In the genomic region with DNA sequence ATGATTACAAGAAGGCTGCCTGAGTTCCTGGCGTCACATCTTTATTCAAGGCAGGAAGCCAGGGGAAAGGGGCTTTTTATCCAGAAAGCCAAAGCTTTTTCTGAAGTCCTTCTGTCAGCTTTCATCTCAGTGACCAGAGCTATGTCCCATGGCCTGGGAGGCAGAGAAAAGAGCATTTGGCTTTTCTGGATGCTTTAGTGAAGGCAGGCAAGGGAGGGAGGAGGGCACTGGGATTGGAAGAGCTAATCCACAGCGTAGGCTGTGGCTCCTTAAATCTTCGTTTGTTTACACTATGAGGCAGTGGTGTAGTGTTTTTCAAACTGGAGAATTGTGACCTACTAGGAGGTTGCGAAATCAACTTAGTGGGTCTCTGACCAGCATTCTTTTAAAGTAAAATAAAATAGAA, we compare ENCODE assay signal across 12 cellular contexts. TPM values are rescaled to one million over a fixed set of nuclear protein-coding genes. Genes with fewer than 3 reads are reported as not detected.
DNase-seq lines count a peak whose midpoint lies in the region; ATAC-seq and TF ChIP-seq lines count a peak whose summit lies in the region.
"Had no signal": no experiment of that assay in that cellular context is flagged by ENCODE, and none has a peak within 500 bp of the region (broad histone marks: within the 10 kb centered on the region; RNA-seq: fewer than 3 reads in every experiment).

No MANE protein-coding gene starts in this region.

- CTCF ChIA-PET in HCT116 (lab: Charles Lee): interaction anchor here (1.3 kb wide), 1 partner anchor 57 kb away, joined by 4 read pairs; no protein-coding TSS in a partner anchor

- H3K9me3 ChIP-seq in HCT116 (ENCODE audit: control insufficient read depth in 1 of 2, insufficient read depth in 1 of 2, low read depth in 1 of 2, low read length in 2 of 2) (peaks cover 4 to 9% of the 10 kb centered on the region in 2 experiments; a peak in 3 of 4 replicates), stomach (peaks cover 0 to 10% (median 4%) of the 10 kb centered on the region in 4 donors)

- no TSS peak for BruUV-seq in HCT116 (replicated peaks; lab: Mats Ljungman, UMichigan)

- H3K27me3 Mint-ChIP-seq in CD14-positive monocyte (ENCODE audit: low read depth in 3 of 3): peaks cover 2 to 7% (median 6%) of the 10 kb centered on the region in 3 donors

- TF ChIP-seq CTCF in HCT116 (IDR thresholded peaks at IDR 0.05 in 2 of 3, conservative IDR thresholded peaks at IDR 0.05 in 1 of 3; ENCODE audit: borderline replicate concordance in 1 of 3, insufficient read depth in 1 of 3, low read depth in 2 of 3, low read length in 2 of 3): no peak
- no peak for TF ChIP-seq CTCF in astrocyte of the spinal cord (IDR thresholded peaks at IDR 0.05; ENCODE audit: low read depth, low read length)
- no peak for TF ChIP-seq CTCF in stomach (IDR thresholded peaks at IDR 0.05)
- TF ChIP-seq CTCF in CD14-positive monocyte (IDR thresholded peaks at IDR 0.05): no peak

- H4K20me1 ChIP-seq in HCT116 (ENCODE audit: insufficient read depth): no peaks in the 10 kb centered on the region

- TF ChIP-seq POLR2A in HCT116 (IDR thresholded peaks at IDR 0.05; ENCODE audit: borderline replicate concordance, extremely low read depth, insufficient read depth, insufficient read length) (no peak), stomach (IDR thresholded peaks at IDR 0.05) (no peak)

- H3K4me1 ChIP-seq in HCT116 (ENCODE audit: control insufficient read depth in 1 of 2, insufficient read depth in 2 of 2, low read length in 2 of 2) (peaks cover 51 to 63% of the 10 kb centered on the region in 2 experiments), stomach (peaks cover 21 to 49% (median 39%) of the 10 kb centered on the region in 4 donors)

- H3K9ac ChIP-seq in HCT116 (ENCODE audit: low read length): no peak overlapping the region

- ATAC-seq in HCT116: no peak

- no peaks in the 10 kb centered on the region for H3K36me3 ChIP-seq in HCT116 (ENCODE audit: control insufficient read depth in 1 of 2, insufficient read depth in 2 of 2, low read length in 2 of 2)
- H3K36me3 ChIP-seq in stomach: no peaks in the 10 kb centered on the region

- peak overlapping the region; percentile 70; the same call in 1 of the 2 replicates for H3K4me2 ChIP-seq in HCT116 (ENCODE audit: low read length)

- in situ Hi-C loops in astrocyte of the spinal cord (cut with HindIII; ENCODE audit: low sequenced_read_pairs): no loop called here

- WGBS in stomach, 5 donors: 44 to 59% (median 48%) methylated on average over 4 of the region's 4 CpGs

- H3K36me3 Mint-ChIP-seq in CD14-positive monocyte: no peaks in the 10 kb centered on the region

- no peak for TF ChIP-seq EP300 in stomach (IDR thresholded peaks at IDR 0.05)

- H3K9me3 Mint-ChIP-seq in CD14-positive monocyte: peaks cover 12 to 25% (median 22%) of the 10 kb centered on the region in 7 donors

- no peaks in the 10 kb centered on the region for H3K9me2 ChIP-seq in HCT116 (ENCODE audit: insufficient read depth)

- POLR2A ChIA-PET in HCT116 (lab: Charles Lee): no interaction called here

- H2AFZ ChIP-seq in HCT116 (ENCODE audit: low read depth, low read length, poor library complexity, severe bottlenecking): peak overlapping the region; percentile 52

- no peak for TF ChIP-seq RAD21 in HCT116 (IDR thresholded peaks at IDR 0.05; ENCODE audit: low read depth)

- DNase-seq in HCT116 (ENCODE audit: low read depth, low spot score) (no peak), astrocyte of the spinal cord (ENCODE audit: low read depth, low spot score) (peak; percentile 73), stomach (no peak), NOMO-1 treated with dmso at 0.1 percent for 144 hours (lab: John Stamatoyannopoulos, UW; ENCODE audit: unreplicated experiment) (no peak), activated gamma-delta T cell treated with Interleukin-2 at 50 U/mL for 16 hours (no peak), NCI-H2107 treated with DMSO at 0.1 percent for 48 hours (lab: John Stamatoyannopoulos, UW; ENCODE audit: unreplicated experiment) (no peak), CD14-positive monocyte (ENCODE audit: low spot score) (no peak)
- DNase-seq: activated CD8-positive, alpha-beta memory T cell treated with anti-CD3 and anti-CD28 coated beads for 24 hours; DMS53; H9; NCI-H187 treated with DMSO at 0.1 percent for 48 hours had no signal

- H3K27ac Mint-ChIP-seq in CD14-positive monocyte: no peak overlapping the region
- H3K27ac Mint-ChIP-seq: H9 had no signal

- intact Hi-C loops in HCT116 (cut with micrococcal nuclease): no loop called here
- intact Hi-C loops in stomach (cut with DNase I; ENCODE audit: low total_unique reads): no loop called here
- intact Hi-C loops in CD14-positive monocyte (cut with micrococcal nuclease): no loop called here

- peak overlapping the region; percentile 87 for H3K27ac ChIP-seq in HCT116 (ENCODE audit: low read depth, low read length)
- H3K27ac ChIP-seq in layer of hippocampus (ENCODE audit: low read depth, low read length): peak overlapping the region; percentile 46
- peak overlapping the region in 4 of 5 donors; percentile 69 to 90 (median 82) for H3K27ac ChIP-seq in stomach

- H3K4me3 Mint-ChIP-seq in CD14-positive monocyte: no peak overlapping the region
- H3K4me3 Mint-ChIP-seq: H9 had no signal

- no peaks in the 10 kb centered on the region for H3K79me2 ChIP-seq in HCT116 (ENCODE audit: insufficient read depth, low read length)

- peaks cover 15% of the 10 kb centered on the region for H3K4me1 Mint-ChIP-seq in CD14-positive monocyte

- RAD21 ChIA-PET in HCT116 (lab: Charles Lee; ENCODE audit: low non-redundant PET in 1 of 2, low total read pairs in 2 of 2, uncharacterized antibody in 2 of 2, unreplicated experiment in 2 of 2): no interaction called here

- H3K27me3 ChIP-seq in HCT116 (ENCODE audit: insufficient read depth, low read length) (no peaks in the 10 kb centered on the region), layer of hippocampus (ENCODE audit: control insufficient read depth, insufficient read depth, low read length) (peaks cover 4% of the 10 kb centered on the region), stomach (no peaks in the 10 kb centered on the region)

- H3K4me3 ChIP-seq in HCT116 (replicated peaks in 1 of 2; ENCODE audit: low read depth in 1 of 2, low read length in 2 of 2) (no peak overlapping the region), astrocyte of the spinal cord (ENCODE audit: low read depth, low read length) (no peak overlapping the region), stomach (no peak overlapping the region)

TF ChIP-seq in HCT116, 20 proteins besides CTCF, POLR2A, EP300 and RAD21:
- TF ChIP-seq SRF (IDR thresholded peaks at IDR 0.05; ENCODE audit: low read depth): no peak
TF ChIP-seq in HCT116: peak in this region for 0.

RNA-seq across cellular contexts. Expression of gene CRYGN, which starts 14.3 kb away (rescaled TPM):
- not detected for total RNA-seq in HCT116 (2021; ENCODE audit: unreplicated experiment)
- polyA plus RNA-seq in HCT116 (2012): not detected in 2 replicates
- total RNA-seq in stomach: not detected
- not detected for polyA plus RNA-seq in stomach
- not detected for polyA plus RNA-seq in CD14-positive monocyte

RNA-seq across cellular contexts. Expression of gene WDR86, which starts 15.8 kb away (rescaled TPM):
- total RNA-seq in HCT116 (2021; ENCODE audit: unreplicated experiment): not detected
- 0.42 and 0.64 TPM in 2 replicates for polyA plus RNA-seq in HCT116 (2012)
- total RNA-seq in stomach: 10 to 100 TPM in 1 of 5 donors, 1 to 10 TPM in 4; 1.2 to 15.8 (median 6.2) TPM
- polyA plus RNA-seq in stomach: 1 to 10 TPM; 2.2 to 7.5 (median 4.1) TPM
- polyA plus RNA-seq in CD14-positive monocyte: under 1 TPM; 0.11 to 0.30 TPM
